8 cellular contexts compared by ENCODE assay signal in the genomic region with DNA sequence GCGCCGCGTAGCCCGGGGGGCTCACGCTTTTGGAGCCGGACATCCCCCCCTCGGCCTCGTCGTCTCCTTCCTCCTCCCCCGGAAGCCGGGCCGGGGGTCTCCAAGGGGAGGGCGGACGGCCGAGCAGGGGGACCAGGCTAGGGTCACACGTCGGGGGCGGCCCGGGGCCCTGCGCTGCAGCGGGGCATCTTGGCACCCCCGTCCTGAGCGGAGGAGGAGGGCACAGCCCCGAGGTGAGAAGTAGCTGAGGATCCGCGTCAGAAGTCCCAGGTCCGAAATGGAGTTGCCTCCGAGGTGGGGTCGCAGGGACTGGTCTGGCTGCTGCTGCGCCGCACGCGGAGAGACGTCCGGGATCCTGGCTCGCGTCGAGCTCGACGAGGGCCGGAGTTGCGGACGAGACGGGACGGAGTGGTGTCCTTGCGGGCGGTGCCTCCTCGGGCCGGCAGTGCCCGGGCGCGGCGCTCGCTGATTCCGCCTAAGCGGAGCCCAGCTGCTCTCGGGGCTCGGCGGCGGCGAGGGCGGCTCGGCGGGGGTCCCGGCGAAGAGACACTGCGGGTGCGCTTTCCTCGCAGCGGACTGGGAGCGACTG. TPM values are rescaled to one million over a fixed set of nuclear protein-coding genes. Genes with fewer than 3 reads are reported as not detected.
A peak's percentile ranks its signal among the peaks of the same experiment; 100 is the strongest.
DNase-seq lines count a peak whose midpoint lies in the region; ATAC-seq and TF ChIP-seq lines count a peak whose summit lies in the region.

A gene (minus strand): TSS at position 588 of the 589 bp plus-strand sequence. CDS start 545 bp downstream, at position 43.

- WGBS in prostate gland, result 3% methylated on average over 7 of the region's 71 CpGs

- H3K4me3 Mint-ChIP-seq in activated T-cell treated with anti-CD3 and anti-CD28 coated beads, Interleukin-2, amount 50 U/mL, for 4 hours, result peak within 1 kb of the TSS; percentile 39

- H3K36me3 ChIP-seq in prostate gland, result no peaks in the 10 kb centered on the region

- no peaks in the 10 kb centered on the region for H3K36me3 Mint-ChIP-seq in activated T-cell treated with anti-CD3 and anti-CD28 coated beads, Interleukin-2, amount 50 U/mL, for 4 hours (ENCODE audit: insufficient read depth)

- TF ChIP-seq POLR2A in prostate gland (IDR thresholded peaks at IDR 0.05), result no peak

- ATAC-seq in activated T-cell treated with anti-CD3 and anti-CD28 coated beads, Interleukin-2, amount 50 U/mL, for 4 hours, result peak in 1 of 2 donors; percentile 17
- ATAC-seq in left cardiac atrium (peak; percentile 24 to 30), HG03571 (IDR thresholded peaks at IDR 0.05; ENCODE audit: unreplicated experiment) (no peak)

- intact Hi-C loops in left cardiac atrium (cut with DNase I), result loop anchor here (5.0 to 10.0 kb wide), 4 partner anchors 39 to 124 kb away; no protein-coding TSS in a partner anchor
- intact Hi-C loops in prostate gland (cut with DNase I), result loop anchor here (5.0 kb wide), 3 partner anchors 36 to 116 kb away; no protein-coding TSS in a partner anchor

- H3K9me3 Mint-ChIP-seq in activated T-cell treated with anti-CD3 and anti-CD28 coated beads, Interleukin-2, amount 50 U/mL, for 4 hours, result no peaks in the 10 kb centered on the region

- peak within 1 kb of the TSS; percentile 53 to 55 for H3K4me3 ChIP-seq in prostate gland

- H3K27me3 ChIP-seq in prostate gland (replicated peaks; ENCODE audit: insufficient read depth), result no peaks in the 10 kb centered on the region

- no peak for TF ChIP-seq CTCF in prostate gland (IDR thresholded peaks at IDR 0.05)

- peak within 1 kb of the TSS; percentile 75 to 80 for H3K27ac ChIP-seq in prostate gland

- H3K4me1 ChIP-seq in prostate gland (replicated peaks), result no peaks in the 10 kb centered on the region

- H3K4me1 Mint-ChIP-seq in activated T-cell treated with anti-CD3 and anti-CD28 coated beads, Interleukin-2, amount 50 U/mL, for 4 hours (ENCODE audit: low read depth), result peaks cover 2% of the 10 kb centered on the region

- peaks cover 52% of the 10 kb centered on the region for H3K27me3 Mint-ChIP-seq in activated T-cell treated with anti-CD3 and anti-CD28 coated beads, Interleukin-2, amount 50 U/mL, for 4 hours (ENCODE audit: low read depth)

- DNase-seq in DMS53 (lab: John Stamatoyannopoulos, UW), result peak; percentile 57
- no peak for DNase-seq in DMS53 treated with DMSO at 0.1 percent for 48 hours (lab: John Stamatoyannopoulos, UW; ENCODE audit: unreplicated experiment)
- DNase-seq in activated T-cell treated with anti-CD3 and anti-CD28 coated beads, Interleukin-2, amount 50 U/mL, for 4 hours, result no peak
- DNase-seq in left cardiac atrium, result no peak
- no peak for DNase-seq in prostate gland (ENCODE audit: low spot score)
- DNase-seq in NOMO-1 treated with DMSO at 0.1 percent for 48 hours (lab: John Stamatoyannopoulos, UW; ENCODE audit: unreplicated experiment), result no peak
- no peak for DNase-seq in NCI-H526 treated with DMSO at 0.1 percent for 48 hours (lab: John Stamatoyannopoulos, UW)

- H3K9me3 ChIP-seq in prostate gland, result no peaks in the 10 kb centered on the region

RNA-seq across cellular contexts. Expression of the gene that starts here (rescaled TPM):
- under 1 TPM in 2 of 3 donors, not detected in 1; 0.05 to 0.13 TPM for total RNA-seq in activated T-cell treated with anti-CD3 and anti-CD28 coated beads, Interleukin-2, amount 50 U/mL, for 4 hours
- total RNA-seq in left cardiac atrium, result 100 to 1,000 TPM; 104 to 134 TPM
- 10 to 100 TPM; 12.9 to 69.6 TPM for total RNA-seq in prostate gland

Comparison
In these comparisons a context has a peak if more than half of its experiments do, and no peak if none do; other contexts are left out.
1. RNA of the gene that starts here (total RNA-seq): 104 to 134 TPM in left cardiac atrium and 12.9 to 69.6 TPM in prostate gland; 0.05 to 0.13 TPM in activated T-cell treated with anti-CD3 and anti-CD28 coated beads, Interleukin-2, amount 50 U/mL, for 4 hours; every median in the first group is over 10 times any median in the second.